Comparison of ENCODE assay signal across 22 cellular contexts in genomic region chr12:115044073-115044472, GRCh38.
DNase-seq lines count a peak whose midpoint lies in the region; ATAC-seq and TF ChIP-seq lines count a peak whose summit lies in the region.
"Had no signal": no experiment of that assay in that cellular context is flagged by ENCODE, and none has a peak within 500 bp of the region (broad histone marks: within the 10 kb centered on the region; RNA-seq: fewer than 3 reads in every experiment).

No MANE protein-coding gene starts in this region.

- no peak overlapping the region for H4K8ac ChIP-seq in IMR-90 (ENCODE audit: low read depth in 2 of 2, low read length in 2 of 2)

- BruUV-seq in IMR-90 (replicated peaks; lab: Mats Ljungman, UMichigan), result no TSS peak

- H3K23ac ChIP-seq in IMR-90 (ENCODE audit: low read depth, low read length), result no peak overlapping the region

- no peak overlapping the region for H3K4ac ChIP-seq in IMR-90 (ENCODE audit: low read depth, low read length)

- in situ Hi-C loops in IMR-90 (cut with MboI; ENCODE audit: low sequenced_read_pairs), result no loop called here

- H3K56ac ChIP-seq in IMR-90 (ENCODE audit: extremely low read depth, insufficient read depth, low read length), result no peak overlapping the region

- H2AFZ ChIP-seq in IMR-90 (replicated peaks; ENCODE audit: low read length, poor library complexity) (no peak overlapping the region), smooth muscle cell (ENCODE audit: low read depth) (no peak overlapping the region)

- H3K9me3 ChIP-seq in IMR-90 (ENCODE audit: control insufficient read depth, insufficient read depth, low read length), result peaks cover 3% of the 10 kb centered on the region; the same call in 1 of the 2 replicates
- H3K9me3 ChIP-seq in smooth muscle cell (replicated peaks; ENCODE audit: low read depth), result no peaks in the 10 kb centered on the region
- H3K9me3 ChIP-seq: gastrocnemius medialis, pancreas, sigmoid colon had no signal

- no peak overlapping the region for H2BK20ac ChIP-seq in IMR-90 (ENCODE audit: low read depth, low read length)

- no peak for TF ChIP-seq POLR2A in IMR-90 (IDR thresholded peaks at IDR 0.05; ENCODE audit: low read depth, low read length)

- H3K9ac ChIP-seq in IMR-90 (ENCODE audit: low read depth, low read length) (no peak overlapping the region), smooth muscle cell (ENCODE audit: low read depth) (no peak overlapping the region)

- H3K4me2 ChIP-seq in IMR-90 (ENCODE audit: low read depth, low read length) (no peak overlapping the region), smooth muscle cell (no peak overlapping the region)

- H2AK9ac ChIP-seq in IMR-90 (replicated peaks; ENCODE audit: low read depth, low read length, poor library complexity), result no peak overlapping the region

- H3K4me3 ChIP-seq in IMR-90 (ENCODE audit: insufficient read depth, low read depth, low read length) (no peak overlapping the region), smooth muscle cell (no peak overlapping the region)
- H3K4me3 ChIP-seq: dorsolateral prefrontal cortex, gastrocnemius medialis, pancreas, sigmoid colon, SJSA1 had no signal

- no peaks in the 10 kb centered on the region for H3F3A ChIP-seq in smooth muscle cell (ENCODE audit: low read depth)

- no peak overlapping the region for H2BK15ac ChIP-seq in IMR-90 (ENCODE audit: low read depth, low read length)

- DNase-seq in DMS114 treated with DMSO at 0.1 percent for 48 hours (lab: John Stamatoyannopoulos, UW; ENCODE audit: unreplicated experiment), result peak; percentile 60
- DNase-seq in IMR-90, result peak; percentile 10
- peak; percentile 2 for DNase-seq in SW480 (ENCODE audit: low spot score)
- DNase-seq in iPS-NIHi11 (ENCODE audit: low spot score), result peak; percentile 25
- DNase-seq in SIG-M5 (lab: John Stamatoyannopoulos, UW), result no peak
- DNase-seq in smooth muscle cell (lab: John Stamatoyannopoulos, UW; ENCODE audit: unreplicated experiment), result no peak
- DNase-seq in NCI-H2029 (lab: John Stamatoyannopoulos, UW), result no peak
- DNase-seq: activated CD8-positive, alpha-beta T cell treated with anti-CD3 and anti-CD28 coated beads for 36 hours; activated T-cell treated with anti-CD3 and anti-CD28 coated beads, Interleukin-2, amount 50 U/mL, for 1 hour; amniotic stem cell; dorsolateral prefrontal cortex; gastrocnemius medialis; H9; hypothalamus; NCI-H1417 treated with DMSO at 0.1 percent for 48 hours; NCI-H526 treated with DMSO at 0.1 percent for 48 hours; pancreas; sigmoid colon had no signal

- no peaks in the 10 kb centered on the region for H3K4me1 ChIP-seq in IMR-90 (ENCODE audit: control insufficient read depth, insufficient read depth, low read length)
- peaks cover 6% of the 10 kb centered on the region for H3K4me1 ChIP-seq in smooth muscle cell (ENCODE audit: low read depth)
- H3K4me1 ChIP-seq: gastrocnemius medialis, pancreas, sigmoid colon, SJSA1 had no signal

- 100% methylated on average over 2 of the region's 6 CpGs; no CpG with 5 or more reads in 1 of the 2 experiments for WGBS in IMR-90 (ENCODE audit: extremely low coverage in 2 of 2, insufficient read length in 1 of 2), 2 experiments
- 88% methylated on average over 6 of the region's 6 CpGs for WGBS in smooth muscle cell (ENCODE audit: low lambda C conversion rate)

- no peaks in the 10 kb centered on the region for H4K20me1 ChIP-seq in IMR-90 (ENCODE audit: insufficient read depth, low read length)
- no peaks in the 10 kb centered on the region for H4K20me1 ChIP-seq in smooth muscle cell (ENCODE audit: low read depth)

- H3K18ac ChIP-seq in IMR-90 (ENCODE audit: low read depth, low read length), result no peak overlapping the region

- no peak overlapping the region for H4K5ac ChIP-seq in IMR-90 (ENCODE audit: low read depth, low read length)

- no peak overlapping the region for H2BK120ac ChIP-seq in IMR-90 (ENCODE audit: low read depth, low read length)

- no peak; the same call in 1 of the 2 replicates for ATAC-seq in IMR-90 (ENCODE audit: low read depth)
- ATAC-seq in GM19397 (IDR thresholded peaks at IDR 0.05; ENCODE audit: unreplicated experiment), result no peak
- ATAC-seq: activated CD8-positive, alpha-beta T cell treated with anti-CD3 and anti-CD28 coated beads for 36 hours; gastrocnemius medialis; natural killer cell treated with Interleukin-12 subunit alpha and Interleukin-12 subunit beta and Interleukin-15 and Interleukin-18, amount 100 ng/mL, for 72 hours; pancreas; stimulated activated effector memory CD8-positive, alpha-beta T cell treated with anti-CD3 and anti-CD28 coated beads, Interleukin-12 subunit alpha, Interleukin-12 subunit beta, amount 100 ng/mL, for 72 hours had no signal

- H3K14ac ChIP-seq in IMR-90 (replicated peaks; ENCODE audit: low read depth, low read length), result no peak overlapping the region

- H4K91ac ChIP-seq in IMR-90 (ENCODE audit: insufficient read depth, low read depth, low read length), result no peak overlapping the region

- H3K27me3 ChIP-seq in IMR-90 (ENCODE audit: control insufficient read depth, insufficient read depth, low read length), result no peaks in the 10 kb centered on the region
- H3K27me3 ChIP-seq in smooth muscle cell (ENCODE audit: low read depth), result no peaks in the 10 kb centered on the region
- H3K27me3 ChIP-seq: gastrocnemius medialis, pancreas, sigmoid colon, SJSA1 had no signal

- no peak overlapping the region for H2AK5ac ChIP-seq in IMR-90 (ENCODE audit: low read depth, low read length)

- no peaks in the 10 kb centered on the region for H3K9me1 ChIP-seq in IMR-90 (ENCODE audit: insufficient read depth, low read length)

- H3K27ac ChIP-seq in IMR-90 (ENCODE audit: insufficient read depth, low read length) (no peak overlapping the region), smooth muscle cell (ENCODE audit: low read depth) (no peak overlapping the region)
- H3K27ac ChIP-seq: dorsolateral prefrontal cortex, gastrocnemius medialis, pancreas, sigmoid colon, SJSA1 had no signal

- dilution Hi-C loops in IMR-90 (cut with HindIII; ENCODE audit: low sequenced_read_pairs, unreplicated experiment), result no loop called here

- CTCF ChIA-PET in IMR-90 (lab: Yijun Ruan, JAX), result no interaction called here

- no peaks in the 10 kb centered on the region for H3K79me1 ChIP-seq in IMR-90 (ENCODE audit: low read depth in 1 of 2, low read length in 2 of 2)

- H2BK5ac ChIP-seq in IMR-90 (ENCODE audit: low read depth, low read length, poor library complexity, severe bottlenecking), result no peak overlapping the region

- no peaks in the 10 kb centered on the region for H3K79me2 ChIP-seq in smooth muscle cell (ENCODE audit: low read depth)

- H3K36me3 ChIP-seq in IMR-90 (ENCODE audit: control insufficient read depth, insufficient read depth, low read length) (no peaks in the 10 kb centered on the region), smooth muscle cell (ENCODE audit: low read depth) (no peaks in the 10 kb centered on the region)
- H3K36me3 ChIP-seq: gastrocnemius medialis, pancreas, sigmoid colon, SJSA1 had no signal

- TF ChIP-seq RAD21 in IMR-90 (IDR thresholded peaks at IDR 0.05; ENCODE audit: low read length), result no peak

- TF ChIP-seq CTCF in IMR-90 (conservative IDR thresholded peaks at IDR 0.05; ENCODE audit: low read depth, low read length) (no peak), smooth muscle cell (IDR thresholded peaks at IDR 0.05; ENCODE audit: borderline replicate concordance, insufficient read depth, poor library complexity, severe bottlenecking) (no peak)

- POLR2A ChIA-PET in IMR-90 (lab: Charles Lee; ENCODE audit: unreplicated experiment), result no interaction called here

- intact Hi-C loops in IMR-90 (cut with micrococcal nuclease), result no loop called here

TF ChIP-seq in IMR-90, 13 proteins besides CTCF, POLR2A, EP300 and RAD21:
- TF ChIP-seq FOS (IDR thresholded peaks at IDR 0.05; ENCODE audit: low read depth, low read length) (no peak), SMC3 (IDR thresholded peaks at IDR 0.05; ENCODE audit: low read depth, low read length) (no peak), USF2 (IDR thresholded peaks at IDR 0.05; ENCODE audit: low read depth, low read length) (peak; percentile 32; the same call in 1 of the 2 replicates)

Comparison
In these comparisons a context has a peak if more than half of its experiments do, and no peak if none do; other contexts are left out.
1. DNase-seq: peak in DMS114 treated with DMSO at 0.1 percent for 48 hours (single experiment), IMR-90 (single experiment), SW480 (single experiment) and iPS-NIHi11 (single experiment); none in SIG-M5 (single experiment), smooth muscle cell (single experiment) and NCI-H2029 (single experiment).